1 cellular context compared by ENCODE assay signal in the genomic region with DNA sequence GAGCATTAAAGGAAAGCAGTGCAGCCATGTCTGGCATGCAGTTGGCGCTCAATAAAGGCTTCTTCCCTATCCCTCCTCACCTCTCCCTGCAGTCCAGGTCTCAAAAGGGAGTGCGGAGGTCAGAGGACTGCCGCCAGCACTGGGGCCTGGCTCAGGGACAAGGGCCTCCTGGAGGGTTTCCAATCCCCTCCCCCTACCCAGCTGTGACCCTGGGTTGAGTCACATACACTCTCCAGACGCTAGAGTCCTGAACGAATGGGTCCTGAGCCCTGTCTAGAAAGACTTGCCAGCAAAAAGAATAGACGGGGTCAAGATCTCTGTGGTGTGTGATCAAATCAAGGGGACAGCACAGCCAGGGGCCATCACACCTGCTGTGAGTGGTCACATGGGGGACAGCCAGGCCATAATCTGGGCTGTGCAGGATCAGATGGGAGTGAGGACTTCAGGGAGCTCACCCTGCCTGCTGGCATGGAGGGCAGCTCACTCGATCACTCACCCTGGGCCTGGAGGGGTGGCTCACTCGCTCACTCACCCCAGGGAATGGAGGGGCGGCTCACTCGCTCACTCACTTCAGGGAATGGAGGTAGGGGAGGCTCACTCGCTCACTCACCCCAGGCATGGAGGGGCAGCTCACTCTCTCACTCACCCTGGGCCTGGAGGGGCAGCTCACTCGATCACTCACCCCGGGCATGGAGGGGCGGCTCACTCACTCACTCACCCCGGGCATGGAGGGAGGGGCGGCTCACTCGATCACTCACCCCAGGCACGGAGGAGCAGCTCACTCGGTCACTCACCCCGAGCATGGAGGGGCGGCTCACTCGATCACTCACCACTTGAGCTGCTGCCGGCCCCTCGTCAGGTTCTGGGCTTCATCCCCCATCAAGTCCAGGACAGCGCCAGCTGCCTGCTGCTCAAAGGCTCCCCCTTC.
A peak's percentile ranks its signal among the peaks of the same experiment; 100 is the strongest.
TF ChIP-seq lines count a peak whose summit lies in the region.

No MANE protein-coding gene starts in this region.

TF ChIP-seq in HepG2, 621 proteins besides CTCF, POLR2A, EP300 and RAD21:
- TF ChIP-seq, protein P1, sequence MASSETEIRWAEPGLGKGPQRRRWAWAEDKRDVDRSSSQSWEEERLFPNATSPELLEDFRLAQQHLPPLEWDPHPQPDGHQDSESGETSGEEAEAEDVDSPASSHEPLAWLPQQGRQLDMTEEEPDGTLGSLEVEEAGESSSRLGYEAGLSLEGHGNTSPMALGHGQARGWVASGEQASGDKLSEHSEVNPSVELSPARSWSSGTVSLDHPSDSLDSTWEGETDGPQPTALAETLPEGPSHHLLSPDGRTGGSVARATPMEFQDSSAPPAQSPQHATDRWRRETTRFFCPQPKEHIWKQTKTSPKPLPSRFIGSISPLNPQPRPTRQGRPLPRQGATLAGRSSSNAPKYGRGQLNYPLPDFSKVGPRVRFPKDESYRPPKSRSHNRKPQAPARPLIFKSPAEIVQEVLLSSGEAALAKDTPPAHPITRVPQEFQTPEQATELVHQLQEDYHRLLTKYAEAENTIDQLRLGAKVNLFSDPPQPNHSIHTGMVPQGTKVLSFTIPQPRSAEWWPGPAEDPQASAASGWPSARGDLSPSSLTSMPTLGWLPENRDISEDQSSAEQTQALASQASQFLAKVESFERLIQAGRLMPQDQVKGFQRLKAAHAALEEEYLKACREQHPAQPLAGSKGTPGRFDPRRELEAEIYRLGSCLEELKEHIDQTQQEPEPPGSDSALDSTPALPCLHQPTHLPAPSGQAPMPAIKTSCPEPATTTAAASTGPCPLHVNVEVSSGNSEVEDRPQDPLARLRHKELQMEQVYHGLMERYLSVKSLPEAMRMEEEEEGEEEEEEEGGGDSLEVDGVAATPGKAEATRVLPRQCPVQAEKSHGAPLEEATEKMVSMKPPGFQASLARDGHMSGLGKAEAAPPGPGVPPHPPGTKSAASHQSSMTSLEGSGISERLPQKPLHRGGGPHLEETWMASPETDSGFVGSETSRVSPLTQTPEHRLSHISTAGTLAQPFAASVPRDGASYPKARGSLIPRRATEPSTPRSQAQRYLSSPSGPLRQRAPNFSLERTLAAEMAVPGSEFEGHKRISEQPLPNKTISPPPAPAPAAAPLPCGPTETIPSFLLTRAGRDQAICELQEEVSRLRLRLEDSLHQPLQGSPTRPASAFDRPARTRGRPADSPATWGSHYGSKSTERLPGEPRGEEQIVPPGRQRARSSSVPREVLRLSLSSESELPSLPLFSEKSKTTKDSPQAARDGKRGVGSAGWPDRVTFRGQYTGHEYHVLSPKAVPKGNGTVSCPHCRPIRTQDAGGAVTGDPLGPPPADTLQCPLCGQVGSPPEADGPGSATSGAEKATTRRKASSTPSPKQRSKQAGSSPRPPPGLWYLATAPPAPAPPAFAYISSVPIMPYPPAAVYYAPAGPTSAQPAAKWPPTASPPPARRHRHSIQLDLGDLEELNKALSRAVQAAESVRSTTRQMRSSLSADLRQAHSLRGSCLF (CRISPR knock-in tag; IDR thresholded peaks at IDR 0.05; ENCODE audit: borderline replicate concordance), result no peak
- TF ChIP-seq, protein P2, sequence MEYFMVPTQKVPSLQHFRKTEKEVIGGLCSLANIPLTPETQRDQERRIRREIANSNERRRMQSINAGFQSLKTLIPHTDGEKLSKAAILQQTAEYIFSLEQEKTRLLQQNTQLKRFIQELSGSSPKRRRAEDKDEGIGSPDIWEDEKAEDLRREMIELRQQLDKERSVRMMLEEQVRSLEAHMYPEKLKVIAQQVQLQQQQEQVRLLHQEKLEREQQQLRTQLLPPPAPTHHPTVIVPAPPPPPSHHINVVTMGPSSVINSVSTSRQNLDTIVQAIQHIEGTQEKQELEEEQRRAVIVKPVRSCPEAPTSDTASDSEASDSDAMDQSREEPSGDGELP (IDR thresholded peaks at IDR 0.05; ENCODE audit: borderline replicate concordance, low read depth), result peak; percentile 45; the same call in 1 of the 2 replicates
- TF ChIP-seq AGO2 (optimal IDR thresholded peaks at IDR 0.05; ENCODE audit: low read depth, low read length) (peak; percentile 9), ZKSCAN8 (CRISPR knock-in tag; IDR thresholded peaks at IDR 0.05; ENCODE audit: borderline replicate concordance) (peak; percentile 79), RBFOX2 (IDR thresholded peaks at IDR 0.05; ENCODE audit: low read depth, low read length) (0 out of 2 replicates have a peak, but pooled peaks have one; percentile 37), ZSCAN25 (CRISPR knock-in tag; IDR thresholded peaks at IDR 0.05) (0 out of 2 replicates have a peak, but pooled peaks have one; percentile 20)
- TF ChIP-seq, protein P3, sequence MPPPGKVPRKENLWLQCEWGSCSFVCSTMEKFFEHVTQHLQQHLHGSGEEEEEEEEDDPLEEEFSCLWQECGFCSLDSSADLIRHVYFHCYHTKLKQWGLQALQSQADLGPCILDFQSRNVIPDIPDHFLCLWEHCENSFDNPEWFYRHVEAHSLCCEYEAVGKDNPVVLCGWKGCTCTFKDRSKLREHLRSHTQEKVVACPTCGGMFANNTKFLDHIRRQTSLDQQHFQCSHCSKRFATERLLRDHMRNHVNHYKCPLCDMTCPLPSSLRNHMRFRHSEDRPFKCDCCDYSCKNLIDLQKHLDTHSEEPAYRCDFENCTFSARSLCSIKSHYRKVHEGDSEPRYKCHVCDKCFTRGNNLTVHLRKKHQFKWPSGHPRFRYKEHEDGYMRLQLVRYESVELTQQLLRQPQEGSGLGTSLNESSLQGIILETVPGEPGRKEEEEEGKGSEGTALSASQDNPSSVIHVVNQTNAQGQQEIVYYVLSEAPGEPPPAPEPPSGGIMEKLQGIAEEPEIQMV (CRISPR knock-in tag; IDR thresholded peaks at IDR 0.05; ENCODE audit: low read depth), result no peak
- TF ChIP-seq, protein P4, sequence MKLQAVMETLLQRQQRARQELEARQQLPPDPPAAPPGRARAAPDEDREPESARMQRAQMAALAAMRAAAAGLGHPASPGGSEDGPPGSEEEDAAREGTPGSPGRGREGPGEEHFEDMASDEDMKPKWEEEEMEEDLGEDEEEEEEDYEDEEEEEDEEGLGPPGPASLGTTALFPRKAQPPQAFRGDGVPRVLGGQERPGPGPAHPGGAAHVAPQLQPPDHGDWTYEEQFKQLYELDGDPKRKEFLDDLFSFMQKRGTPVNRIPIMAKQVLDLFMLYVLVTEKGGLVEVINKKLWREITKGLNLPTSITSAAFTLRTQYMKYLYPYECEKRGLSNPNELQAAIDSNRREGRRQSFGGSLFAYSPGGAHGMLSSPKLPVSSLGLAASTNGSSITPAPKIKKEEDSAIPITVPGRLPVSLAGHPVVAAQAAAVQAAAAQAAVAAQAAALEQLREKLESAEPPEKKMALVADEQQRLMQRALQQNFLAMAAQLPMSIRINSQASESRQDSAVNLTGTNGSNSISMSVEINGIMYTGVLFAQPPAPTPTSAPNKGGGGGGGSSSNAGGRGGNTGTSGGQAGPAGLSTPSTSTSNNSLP (IDR thresholded peaks at IDR 0.05; ENCODE audit: low read depth, low read length), result no peak
TF ChIP-seq in HepG2: peak in this region for 5.
